ENCODE assay signal across 1 cellular context in genomic region chr10:89263531-89263930, GRCh38.
TF ChIP-seq lines count a peak whose summit lies in the region.

No MANE protein-coding gene starts in this region.

TF ChIP-seq in H1, 55 proteins besides CTCF, POLR2A, EP300 and RAD21:
- TF ChIP-seq SAP30 (IDR thresholded peaks at IDR 0.05; ENCODE audit: insufficient read depth, insufficient replicate concordance, low read length) (no peak), TAF7 (optimal IDR thresholded peaks at IDR 0.05; ENCODE audit: borderline replicate concordance, low read depth, low read length) (no peak), EGR1 (IDR thresholded peaks at IDR 0.05; ENCODE audit: borderline replicate concordance, low read depth, low read length) (no peak), CEBPB (IDR thresholded peaks at IDR 0.05; ENCODE audit: low read depth, low read length) (no peak), CBX5 (IDR thresholded peaks at IDR 0.05; ENCODE audit: low read depth, low read length) (no peak), BCL11A (IDR thresholded peaks at IDR 0.05; ENCODE audit: low read depth in 2 of 2, low read length in 2 of 2) (no peak), EZH2 (IDR thresholded peaks at IDR 0.05; ENCODE audit: low read depth, low read length, severe bottlenecking) (no peak), GABPA (IDR thresholded peaks at IDR 0.05; ENCODE audit: borderline replicate concordance, insufficient read depth, low read length) (no peak), USF2 (IDR thresholded peaks at IDR 0.05; ENCODE audit: low read length) (no peak), CHD2 (IDR thresholded peaks at IDR 0.05; ENCODE audit: low read length) (no peak), E2F6 (IDR thresholded peaks at IDR 0.05) (no peak), SRF (IDR thresholded peaks at IDR 0.05; ENCODE audit: low read depth, low read length) (no peak), SP1 (IDR thresholded peaks at IDR 0.05; ENCODE audit: low read depth, low read length) (no peak), BRCA1 (IDR thresholded peaks at IDR 0.05; ENCODE audit: low read depth, low read length) (no peak), HDAC6 (IDR thresholded peaks at IDR 0.05; ENCODE audit: low read depth, low read length) (no peak), RBBP5 (IDR thresholded peaks at IDR 0.05; ENCODE audit: borderline replicate concordance, low read depth, low read length) (no peak)
